In genomic region chr5:91150189-91150588, GRCh38 we compare ENCODE assay signal across 1 cellular context.
TF ChIP-seq lines count a peak whose summit lies in the region.

No MANE protein-coding gene starts in this region.

TF ChIP-seq in GM23338, 12 proteins besides CTCF, POLR2A, EP300 and RAD21 (continued from another document):
- no peak for TF ChIP-seq ZNF462 (CRISPR knock-in tag; IDR thresholded peaks at IDR 0.05)
- TF ChIP-seq REST (IDR thresholded peaks at IDR 0.05; ENCODE audit: unreplicated experiment): no peak
- TF ChIP-seq ZNF331 (CRISPR knock-in tag; IDR thresholded peaks at IDR 0.05; ENCODE audit: low read depth): no peak
- TF ChIP-seq STAT1 (IDR thresholded peaks at IDR 0.05; ENCODE audit: unreplicated experiment): no peak
- no peak for TF ChIP-seq EZH2phosphoT487 (IDR thresholded peaks at IDR 0.05; ENCODE audit: unreplicated experiment)
